9 cellular contexts compared by ENCODE assay signal in the genomic region with DNA sequence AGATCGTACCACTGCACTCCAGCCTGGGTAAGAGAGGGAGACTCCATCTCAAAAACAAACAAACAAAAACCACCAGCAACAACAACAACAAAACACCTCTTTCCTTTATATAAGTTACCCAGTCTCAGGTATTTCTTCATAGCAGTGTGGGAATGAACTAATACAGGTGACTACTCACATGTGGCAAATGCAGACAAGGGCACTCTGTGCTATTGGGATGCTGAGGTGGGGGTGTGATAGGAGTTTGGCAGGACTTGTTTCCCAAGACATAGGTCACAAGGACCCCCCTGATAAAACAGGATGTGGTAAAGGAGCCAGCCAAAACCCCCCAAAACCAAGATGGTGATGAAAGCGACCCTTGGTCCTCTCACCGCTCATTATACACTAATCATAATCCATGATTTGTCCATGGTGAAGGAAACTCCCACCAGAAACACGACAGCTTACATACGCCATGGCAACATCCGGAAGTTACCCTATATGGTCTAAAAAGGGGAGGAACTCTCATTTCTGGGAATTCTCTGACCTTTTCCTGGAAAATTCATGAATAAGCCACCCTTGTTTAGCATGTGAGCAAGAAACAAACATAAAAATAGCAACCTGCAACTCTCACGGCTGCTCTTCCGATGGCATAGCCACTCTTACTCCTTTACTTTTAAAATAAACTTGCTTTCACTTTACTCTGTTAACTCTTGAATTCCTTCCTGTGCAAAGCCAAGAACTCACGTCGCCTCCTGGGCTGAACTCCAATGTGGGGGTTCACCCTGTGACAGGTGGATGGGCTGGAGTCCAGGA. TPM values are rescaled to one million over a fixed set of nuclear protein-coding genes. Genes with fewer than 3 reads are reported as not detected.
A peak's percentile ranks its signal among the peaks of the same experiment; 100 is the strongest.
DNase-seq lines count a peak whose midpoint lies in the region; ATAC-seq and TF ChIP-seq lines count a peak whose summit lies in the region.
"Had no signal": no experiment of that assay in that cellular context is flagged by ENCODE, and none has a peak within 500 bp of the region (broad histone marks: within the 10 kb centered on the region; RNA-seq: fewer than 3 reads in every experiment).

No MANE protein-coding gene starts in this region.

- peak overlapping the region; percentile 43 for H3K27ac Mint-ChIP-seq in CD8-positive, alpha-beta T cell
- H3K27ac Mint-ChIP-seq in endothelial cell (ENCODE audit: unreplicated experiment), result no peak overlapping the region
- H3K27ac Mint-ChIP-seq: memory B cell had no signal

- CTCF ChIA-PET in CD8-positive, alpha-beta T cell (lab: Charles Lee), result interaction anchor here (0.6 to 5.2 kb wide), 4 partner anchors 24 to 311 kb away, joined by 3 to 99 read pairs (median 39); no protein-coding TSS in a partner anchor

- H3K36me3 Mint-ChIP-seq in CD8-positive, alpha-beta T cell, result no peaks in the 10 kb centered on the region
- no peaks in the 10 kb centered on the region for H3K36me3 Mint-ChIP-seq in endothelial cell (ENCODE audit: low read depth, unreplicated experiment)
- H3K36me3 Mint-ChIP-seq: memory B cell had no signal

- H3K27me3 ChIP-seq in CD8-positive, alpha-beta T cell (ENCODE audit: insufficient read depth, low read length), result no peaks in the 10 kb centered on the region
- H3K27me3 ChIP-seq in prostate gland (replicated peaks; ENCODE audit: insufficient read depth), result no peaks in the 10 kb centered on the region

- no peaks in the 10 kb centered on the region for H3K36me3 ChIP-seq in CD8-positive, alpha-beta T cell (ENCODE audit: insufficient read depth, low read length)
- H3K36me3 ChIP-seq in prostate gland, result no peaks in the 10 kb centered on the region

- no peak for TF ChIP-seq CTCF in CD8-positive, alpha-beta T cell (IDR thresholded peaks at IDR 0.05)
- TF ChIP-seq CTCF in WI38 (IDR thresholded peaks at IDR 0.05; ENCODE audit: low read depth, low read length) (no peak), prostate gland (IDR thresholded peaks at IDR 0.05) (no peak), endothelial cell (IDR thresholded peaks at IDR 0.05; ENCODE audit: unreplicated experiment) (no peak)

- peak overlapping the region; percentile 67 for H3K4me3 ChIP-seq in CD8-positive, alpha-beta T cell (ENCODE audit: low read depth, low read length)
- H3K4me3 ChIP-seq in WI38 (ENCODE audit: low read depth, low read length), result peak overlapping the region; percentile 44
- no peak overlapping the region for H3K4me3 ChIP-seq in prostate gland

- WGBS in prostate gland, result 28% methylated on average over 10 of the region's 10 CpGs

- peaks cover 2% of the 10 kb centered on the region for H3K27me3 Mint-ChIP-seq in CD8-positive, alpha-beta T cell (ENCODE audit: low read depth)
- no peaks in the 10 kb centered on the region for H3K27me3 Mint-ChIP-seq in endothelial cell (ENCODE audit: unreplicated experiment)

- DNase-seq in CD8-positive, alpha-beta T cell, result no peak
- DNase-seq in fibroblast of peridontal ligament (ENCODE audit: extremely low read depth) (peak; percentile 93), prostate gland (ENCODE audit: low spot score) (no peak), SIG-M5 (lab: John Stamatoyannopoulos, UW) (no peak), endothelial cell (ENCODE audit: low spot score) (no peak)

- TF ChIP-seq POLR2A in prostate gland (IDR thresholded peaks at IDR 0.05), result no peak

- H3K9me3 Mint-ChIP-seq in CD8-positive, alpha-beta T cell, result no peaks in the 10 kb centered on the region
- H3K9me3 Mint-ChIP-seq in endothelial cell (ENCODE audit: unreplicated experiment), result no peaks in the 10 kb centered on the region

- no peaks in the 10 kb centered on the region for H3K9me3 ChIP-seq in CD8-positive, alpha-beta T cell (ENCODE audit: low read length)
- H3K9me3 ChIP-seq in prostate gland, result no peaks in the 10 kb centered on the region

- POLR2A ChIA-PET in CD8-positive, alpha-beta T cell (lab: Charles Lee), result no interaction called here

- peak overlapping the region; percentile 38 for H3K27ac ChIP-seq in CD8-positive, alpha-beta T cell (ENCODE audit: low read depth, low read length)
- H3K27ac ChIP-seq in prostate gland, result peak overlapping the region; percentile 28 to 50

- peak overlapping the region; percentile 81 for H3K4me3 Mint-ChIP-seq in CD8-positive, alpha-beta T cell
- no peak overlapping the region for H3K4me3 Mint-ChIP-seq in endothelial cell (ENCODE audit: unreplicated experiment)
- H3K4me3 Mint-ChIP-seq: memory B cell had no signal

- intact Hi-C loops in CD8-positive, alpha-beta T cell (cut with DNase I, micrococcal nuclease), result no loop called here
- intact Hi-C loops in prostate gland (cut with DNase I), result loop anchor here (5.0 kb wide), 3 partner anchors 208 to 358 kb away; no protein-coding TSS in a partner anchor

- ATAC-seq in CD8-positive, alpha-beta T cell, result peak; percentile 38
- ATAC-seq in SK-N-SH treated with all-trans-retinoic acid at 6 μM for 48 hours (no peak), HG03196 (IDR thresholded peaks at IDR 0.05; ENCODE audit: unreplicated experiment) (no peak)

- H3K4me1 ChIP-seq in CD8-positive, alpha-beta T cell (ENCODE audit: insufficient read depth, low read length), result peaks cover 13% of the 10 kb centered on the region
- no peaks in the 10 kb centered on the region for H3K4me1 ChIP-seq in prostate gland (replicated peaks)

- peaks cover 17% of the 10 kb centered on the region for H3K4me1 Mint-ChIP-seq in CD8-positive, alpha-beta T cell (ENCODE audit: low read depth)
- H3K4me1 Mint-ChIP-seq in endothelial cell (ENCODE audit: unreplicated experiment), result no peaks in the 10 kb centered on the region

TF ChIP-seq in SK-N-SH treated with all-trans-retinoic acid at 6 μM for 48 hours, 23 proteins besides CTCF, POLR2A, EP300 and RAD21 (continues in another document):
- no peak for TF ChIP-seq PPARA (CRISPR knock-in tag; IDR thresholded peaks at IDR 0.05; ENCODE audit: borderline replicate concordance)
- TF ChIP-seq TOX (CRISPR knock-in tag; IDR thresholded peaks at IDR 0.05; ENCODE audit: borderline replicate concordance), result no peak
- no peak for TF ChIP-seq ZNF70 (CRISPR knock-in tag; IDR thresholded peaks at IDR 0.05)
- TF ChIP-seq, protein P1, sequence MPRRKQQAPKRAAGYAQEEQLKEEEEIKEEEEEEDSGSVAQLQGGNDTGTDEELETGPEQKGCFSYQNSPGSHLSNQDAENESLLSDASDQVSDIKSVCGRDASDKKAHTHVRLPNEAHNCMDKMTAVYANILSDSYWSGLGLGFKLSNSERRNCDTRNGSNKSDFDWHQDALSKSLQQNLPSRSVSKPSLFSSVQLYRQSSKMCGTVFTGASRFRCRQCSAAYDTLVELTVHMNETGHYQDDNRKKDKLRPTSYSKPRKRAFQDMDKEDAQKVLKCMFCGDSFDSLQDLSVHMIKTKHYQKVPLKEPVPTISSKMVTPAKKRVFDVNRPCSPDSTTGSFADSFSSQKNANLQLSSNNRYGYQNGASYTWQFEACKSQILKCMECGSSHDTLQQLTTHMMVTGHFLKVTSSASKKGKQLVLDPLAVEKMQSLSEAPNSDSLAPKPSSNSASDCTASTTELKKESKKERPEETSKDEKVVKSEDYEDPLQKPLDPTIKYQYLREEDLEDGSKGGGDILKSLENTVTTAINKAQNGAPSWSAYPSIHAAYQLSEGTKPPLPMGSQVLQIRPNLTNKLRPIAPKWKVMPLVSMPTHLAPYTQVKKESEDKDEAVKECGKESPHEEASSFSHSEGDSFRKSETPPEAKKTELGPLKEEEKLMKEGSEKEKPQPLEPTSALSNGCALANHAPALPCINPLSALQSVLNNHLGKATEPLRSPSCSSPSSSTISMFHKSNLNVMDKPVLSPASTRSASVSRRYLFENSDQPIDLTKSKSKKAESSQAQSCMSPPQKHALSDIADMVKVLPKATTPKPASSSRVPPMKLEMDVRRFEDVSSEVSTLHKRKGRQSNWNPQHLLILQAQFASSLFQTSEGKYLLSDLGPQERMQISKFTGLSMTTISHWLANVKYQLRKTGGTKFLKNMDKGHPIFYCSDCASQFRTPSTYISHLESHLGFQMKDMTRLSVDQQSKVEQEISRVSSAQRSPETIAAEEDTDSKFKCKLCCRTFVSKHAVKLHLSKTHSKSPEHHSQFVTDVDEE (CRISPR knock-in tag; IDR thresholded peaks at IDR 0.05), result no peak
- no peak for TF ChIP-seq ZC3H10 (CRISPR knock-in tag; IDR thresholded peaks at IDR 0.05)
- TF ChIP-seq CSDC2 (CRISPR knock-in tag; IDR thresholded peaks at IDR 0.05), result no peak
- TF ChIP-seq ESRRG (CRISPR knock-in tag; IDR thresholded peaks at IDR 0.05), result no peak
- no peak for TF ChIP-seq ZNF565 (CRISPR knock-in tag; conservative IDR thresholded peaks at IDR 0.05; ENCODE audit: low read depth)
- TF ChIP-seq, protein P2, sequence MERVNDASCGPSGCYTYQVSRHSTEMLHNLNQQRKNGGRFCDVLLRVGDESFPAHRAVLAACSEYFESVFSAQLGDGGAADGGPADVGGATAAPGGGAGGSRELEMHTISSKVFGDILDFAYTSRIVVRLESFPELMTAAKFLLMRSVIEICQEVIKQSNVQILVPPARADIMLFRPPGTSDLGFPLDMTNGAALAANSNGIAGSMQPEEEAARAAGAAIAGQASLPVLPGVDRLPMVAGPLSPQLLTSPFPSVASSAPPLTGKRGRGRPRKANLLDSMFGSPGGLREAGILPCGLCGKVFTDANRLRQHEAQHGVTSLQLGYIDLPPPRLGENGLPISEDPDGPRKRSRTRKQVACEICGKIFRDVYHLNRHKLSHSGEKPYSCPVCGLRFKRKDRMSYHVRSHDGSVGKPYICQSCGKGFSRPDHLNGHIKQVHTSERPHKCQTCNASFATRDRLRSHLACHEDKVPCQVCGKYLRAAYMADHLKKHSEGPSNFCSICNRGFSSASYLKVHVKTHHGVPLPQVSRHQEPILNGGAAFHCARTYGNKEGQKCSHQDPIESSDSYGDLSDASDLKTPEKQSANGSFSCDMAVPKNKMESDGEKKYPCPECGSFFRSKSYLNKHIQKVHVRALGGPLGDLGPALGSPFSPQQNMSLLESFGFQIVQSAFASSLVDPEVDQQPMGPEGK (CRISPR knock-in tag; IDR thresholded peaks at IDR 0.05; ENCODE audit: borderline replicate concordance), result no peak
- no peak for TF ChIP-seq OSR1 (CRISPR knock-in tag; IDR thresholded peaks at IDR 0.05)
- TF ChIP-seq ZFP3 (CRISPR knock-in tag; IDR thresholded peaks at IDR 0.05), result no peak
- TF ChIP-seq, protein P3, sequence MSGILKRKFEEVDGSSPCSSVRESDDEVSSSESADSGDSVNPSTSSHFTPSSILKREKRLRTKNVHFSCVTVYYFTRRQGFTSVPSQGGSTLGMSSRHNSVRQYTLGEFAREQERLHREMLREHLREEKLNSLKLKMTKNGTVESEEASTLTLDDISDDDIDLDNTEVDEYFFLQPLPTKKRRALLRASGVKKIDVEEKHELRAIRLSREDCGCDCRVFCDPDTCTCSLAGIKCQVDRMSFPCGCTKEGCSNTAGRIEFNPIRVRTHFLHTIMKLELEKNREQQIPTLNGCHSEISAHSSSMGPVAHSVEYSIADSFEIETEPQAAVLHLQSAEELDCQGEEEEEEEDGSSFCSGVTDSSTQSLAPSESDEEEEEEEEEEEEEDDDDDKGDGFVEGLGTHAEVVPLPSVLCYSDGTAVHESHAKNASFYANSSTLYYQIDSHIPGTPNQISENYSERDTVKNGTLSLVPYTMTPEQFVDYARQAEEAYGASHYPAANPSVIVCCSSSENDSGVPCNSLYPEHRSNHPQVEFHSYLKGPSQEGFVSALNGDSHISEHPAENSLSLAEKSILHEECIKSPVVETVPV (CRISPR knock-in tag; IDR thresholded peaks at IDR 0.05), result no peak
- TF ChIP-seq RARB (CRISPR knock-in tag; IDR thresholded peaks at IDR 0.05), result no peak

RNA-seq across cellular contexts. Expression of a gene that starts 18.8 kb away (rescaled TPM):
- 10 to 100 TPM; 11.6 to 16.1 TPM for total RNA-seq in CD8-positive, alpha-beta T cell
- 10 to 100 TPM; 10.3 to 33.7 TPM for total RNA-seq in prostate gland
- 26.0 TPM for total RNA-seq in endothelial cell (ENCODE audit: unreplicated experiment)

Comparison
In these comparisons a context has a peak if more than half of its experiments do, and no peak if none do; other contexts are left out.
1. H3K4me3 ChIP-seq: peak in CD8-positive, alpha-beta T cell (single experiment) and WI38 (single experiment); none in prostate gland (0 of 2).